ENCODE assay signal across 13 cellular contexts in genomic region chr9:107131108-107131799, GRCh38.
A peak's percentile ranks its signal among the peaks of the same experiment; 100 is the strongest.
DNase-seq lines count a peak whose midpoint lies in the region; ATAC-seq and TF ChIP-seq lines count a peak whose summit lies in the region.
"Had no signal": no experiment of that assay in that cellular context is flagged by ENCODE, and none has a peak within 500 bp of the region (broad histone marks: within the 10 kb centered on the region; RNA-seq: fewer than 3 reads in every experiment).

No MANE protein-coding gene starts in this region.

- no peak overlapping the region for H2AK5ac ChIP-seq in mesendoderm (ENCODE audit: low read length)

- TF ChIP-seq CTCF in ovary (IDR thresholded peaks at IDR 0.05): no peak

- peaks cover 18 to 33% of the 10 kb centered on the region in 2 donors for H3K27me3 Mint-ChIP-seq in effector memory CD8-positive, alpha-beta T cell

- TF ChIP-seq POLR2A in ovary (IDR thresholded peaks at IDR 0.05): no peak

- H3K4ac ChIP-seq in mesendoderm (ENCODE audit: low read depth, low read length): no peak overlapping the region

- H3K36me3 ChIP-seq in NT2/D1 (ENCODE audit: insufficient read depth, insufficient read length, low read length): no peaks in the 10 kb centered on the region
- no peaks in the 10 kb centered on the region for H3K36me3 ChIP-seq in mesendoderm (ENCODE audit: control insufficient read depth, insufficient read depth, low read length)
- no peaks in the 10 kb centered on the region for H3K36me3 ChIP-seq in ovary

- H3K4me3 Mint-ChIP-seq in effector memory CD8-positive, alpha-beta T cell: no peak overlapping the region
- H3K4me3 Mint-ChIP-seq: B cell had no signal

- no peak for ATAC-seq in effector memory CD8-positive, alpha-beta T cell (replicated peaks)

- H3K4me2 ChIP-seq in mesendoderm (ENCODE audit: low read length): no peak overlapping the region

- H3K27me3 ChIP-seq in NT2/D1 (ENCODE audit: insufficient read depth, insufficient read length): no peaks in the 10 kb centered on the region
- no peaks in the 10 kb centered on the region for H3K27me3 ChIP-seq in mesendoderm (ENCODE audit: insufficient read depth, low read length, poor library complexity)
- H3K27me3 ChIP-seq in ovary: no peaks in the 10 kb centered on the region

- no peak overlapping the region for H2BK120ac ChIP-seq in mesendoderm (ENCODE audit: low read depth, low read length)

- no peak overlapping the region for H3K27ac Mint-ChIP-seq in effector memory CD8-positive, alpha-beta T cell
- H3K27ac Mint-ChIP-seq: B cell had no signal

- H3K4me3 ChIP-seq in NT2/D1 (ENCODE audit: insufficient read length, low read depth) (no peak overlapping the region), mesendoderm (ENCODE audit: low read length) (no peak overlapping the region), ovary (no peak overlapping the region)
- H3K4me3 ChIP-seq: dorsolateral prefrontal cortex had no signal

- no peaks in the 10 kb centered on the region for H3K79me2 ChIP-seq in mesendoderm (ENCODE audit: control insufficient read depth, insufficient read depth, low read length)

- peak overlapping the region; percentile 22 for H3K56ac ChIP-seq in mesendoderm (ENCODE audit: low read length)

- H3K27ac ChIP-seq in mesendoderm (ENCODE audit: low read depth, low read length): peak overlapping the region; percentile 38
- no peak overlapping the region for H3K27ac ChIP-seq in ovary
- H3K27ac ChIP-seq: dorsolateral prefrontal cortex had no signal

- intact Hi-C loops in ovary (cut with DNase I): no loop called here

- no peaks in the 10 kb centered on the region for H3K9me3 Mint-ChIP-seq in effector memory CD8-positive, alpha-beta T cell

- WGBS in mesendoderm (ENCODE audit: extremely low coverage, insufficient coverage, low lambda C conversion rate): no CpG with 5 or more reads among the region's 5 CpGs
- 78 to 90% (median 83%) methylated on average over 5 of the region's 5 CpGs for WGBS in ovary, 3 donors

- H3K9ac ChIP-seq in NT2/D1 (ENCODE audit: insufficient read length, low read depth): no peak overlapping the region
- H3K9ac ChIP-seq in mesendoderm (ENCODE audit: low read length): no peak overlapping the region

- H3K4me1 ChIP-seq in NT2/D1 (ENCODE audit: insufficient read depth, insufficient read length) (peaks cover 2% of the 10 kb centered on the region), mesendoderm (ENCODE audit: control insufficient read depth, low read depth, low read length) (peaks cover 4% of the 10 kb centered on the region), ovary (ENCODE audit: insufficient read depth) (no peaks in the 10 kb centered on the region)

- no peaks in the 10 kb centered on the region for H3K4me1 Mint-ChIP-seq in effector memory CD8-positive, alpha-beta T cell (ENCODE audit: low read depth in 2 of 2)
- H3K4me1 Mint-ChIP-seq: B cell had no signal

- DNase-seq in DMS153 (lab: John Stamatoyannopoulos, UW): peak; percentile 51
- DNase-seq in M059J (ENCODE audit: low read depth): peak; percentile 25
- peak; percentile 33 for DNase-seq in NT2/D1 (ENCODE audit: low read depth, low spot score)
- DNase-seq in mesendoderm: peak; percentile 52
- no peak for DNase-seq in activated CD4-positive, alpha-beta T cell treated with anti-CD3 and anti-CD28 coated beads, Interleukin-2, amount 50 U/mL, for 48 hours
- DNase-seq in ovary: no peak
- DNase-seq in NCI-H1694 treated with DMSO at 0.1 percent for 48 hours (lab: John Stamatoyannopoulos, UW): no peak
- no peak for DNase-seq in effector memory CD8-positive, alpha-beta T cell
- DNase-seq: activated CD8-positive, alpha-beta memory T cell treated with anti-CD3 and anti-CD28 coated beads, Interleukin-2, amount 50 U/mL, for 48 hours; GF-D8; NCI-H1048 had no signal

- H4K8ac ChIP-seq in mesendoderm (ENCODE audit: low read depth, low read length): no peak overlapping the region

- no peak overlapping the region for H3K23ac ChIP-seq in mesendoderm (ENCODE audit: low read length)

- H2BK15ac ChIP-seq in mesendoderm (replicated peaks; ENCODE audit: low read depth): no peak overlapping the region

- no peaks in the 10 kb centered on the region for H3K36me3 Mint-ChIP-seq in effector memory CD8-positive, alpha-beta T cell (ENCODE audit: insufficient read depth)

- no peaks in the 10 kb centered on the region for H3K9me3 ChIP-seq in NT2/D1 (ENCODE audit: insufficient read depth, low read length)
- H3K9me3 ChIP-seq in ovary: no peaks in the 10 kb centered on the region

- no peak overlapping the region for H3K18ac ChIP-seq in mesendoderm (ENCODE audit: low read length)

- no peak for TF ChIP-seq EP300 in ovary (IDR thresholded peaks at IDR 0.05)

- no peak overlapping the region for H4K5ac ChIP-seq in mesendoderm (ENCODE audit: low read length)

- no peaks in the 10 kb centered on the region for H3K79me1 ChIP-seq in mesendoderm (ENCODE audit: low read length)

- H2BK5ac ChIP-seq in mesendoderm (ENCODE audit: low read length): no peak overlapping the region

Comparison
In these comparisons a context has a peak if more than half of its experiments do, and no peak if none do; other contexts are left out.
1. DNase-seq: peak in DMS153 (single experiment), M059J (single experiment), NT2/D1 (single experiment) and mesendoderm (single experiment); none in activated CD4-positive, alpha-beta T cell treated with anti-CD3 and anti-CD28 coated beads, Interleukin-2, amount 50 U/mL, for 48 hours (0 of 2), ovary (0 of 5), NCI-H1694 treated with DMSO at 0.1 percent for 48 hours (single experiment) and effector memory CD8-positive, alpha-beta T cell (0 of 3).